9 cellular contexts compared by ENCODE assay signal in the genomic region with DNA sequence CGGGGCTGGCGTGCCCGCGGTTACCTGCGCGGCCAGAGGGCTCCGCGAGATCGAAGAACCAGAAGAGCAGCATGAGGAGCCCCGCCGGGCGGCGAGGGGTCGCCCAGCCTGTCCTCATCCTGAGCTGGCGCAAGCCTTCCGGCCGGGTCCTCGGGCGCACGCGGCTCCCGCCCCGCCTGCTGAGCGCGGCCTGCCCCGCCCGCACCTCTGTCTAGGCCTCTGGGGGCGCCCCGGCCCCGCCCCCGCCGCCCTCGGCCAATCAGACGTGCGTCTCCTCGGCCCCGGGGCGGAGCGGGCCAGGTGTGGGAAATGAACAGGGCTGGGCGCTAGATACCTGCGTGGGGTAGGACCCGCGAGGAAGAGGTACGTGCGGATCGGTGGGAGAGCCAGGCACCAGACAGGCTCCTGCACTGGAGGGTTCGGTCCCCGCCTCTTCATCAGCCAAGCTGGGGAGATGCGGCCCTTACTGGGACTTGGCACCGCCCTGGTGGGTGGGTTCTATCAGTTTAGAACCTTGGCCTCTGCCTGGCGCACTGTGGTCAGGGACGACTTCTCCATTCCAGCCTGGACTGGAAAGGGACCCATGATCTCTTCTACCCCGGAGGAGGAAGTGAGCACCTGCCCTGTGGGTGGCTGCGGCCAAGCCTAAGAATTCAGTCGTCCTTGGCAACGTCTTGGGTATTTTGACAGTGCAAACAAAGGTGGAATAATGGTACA. TPM values are rescaled to one million over a fixed set of nuclear protein-coding genes. Genes with fewer than 3 reads are reported as not detected.
DNase-seq lines count a peak whose midpoint lies in the region; ATAC-seq and TF ChIP-seq lines count a peak whose summit lies in the region.
"Had no signal": no experiment of that assay in that cellular context is flagged by ENCODE, and none has a peak within 500 bp of the region (broad histone marks: within the 10 kb centered on the region; RNA-seq: fewer than 3 reads in every experiment).

LY75 (minus strand) TSS at position 192 of the 717 bp plus-strand sequence.

- H3K4me1 ChIP-seq in Karpas-422 (ENCODE audit: low read length) = no peaks in the 10 kb centered on the region
- H3K4me1 ChIP-seq in endodermal cell (ENCODE audit: control insufficient read depth, insufficient read depth, low read length) = no peaks in the 10 kb centered on the region
- no peaks in the 10 kb centered on the region for H3K4me1 ChIP-seq in muscle layer of colon (ENCODE audit: insufficient read depth, low read length)

- H2AFZ ChIP-seq in Karpas-422 (ENCODE audit: low read length) = no peak within 1 kb of the TSS

- no peaks in the 10 kb centered on the region for H3K9me2 ChIP-seq in Karpas-422 (replicated peaks; ENCODE audit: insufficient read depth, low read length)

- H3K36me3 ChIP-seq in Karpas-422 (ENCODE audit: insufficient read depth, low read length) (no peaks in the 10 kb centered on the region), endodermal cell (ENCODE audit: control insufficient read depth, insufficient read depth, low read length) (no peaks in the 10 kb centered on the region), muscle layer of colon (ENCODE audit: insufficient read depth, low read length) (no peaks in the 10 kb centered on the region)

- H3K4me3 Mint-ChIP-seq in activated CD4-positive, alpha-beta memory T cell treated with anti-CD3 and anti-CD28 coated beads for 36 hours = peak within 1 kb of the TSS; percentile 91
- H3K4me3 Mint-ChIP-seq in endodermal cell = peak within 1 kb of the TSS; percentile 57

- no peak within 1 kb of the TSS for H3K9ac ChIP-seq in Karpas-422 (ENCODE audit: low read length)
- no peak within 1 kb of the TSS for H3K9ac ChIP-seq in endodermal cell (ENCODE audit: extremely low read depth, low read length, poor library complexity, severe bottlenecking)
- no peak within 1 kb of the TSS for H3K9ac ChIP-seq in muscle layer of colon (ENCODE audit: low read length)

- H3K27ac Mint-ChIP-seq in activated CD4-positive, alpha-beta memory T cell treated with anti-CD3 and anti-CD28 coated beads for 36 hours = peak within 1 kb of the TSS; percentile 92
- H3K27ac Mint-ChIP-seq in endodermal cell = no peak within 1 kb of the TSS

- POLR2A ChIA-PET in activated CD4-positive, alpha-beta memory T cell treated with anti-CD3 and anti-CD28 coated beads for 36 hours (lab: Charles Lee) = interaction anchor here (0.7 to 4.7 kb wide), 5 partner anchors 9 to 193 kb away, joined by 3 to 37 read pairs (median 9); no protein-coding TSS in a partner anchor

- intact Hi-C loops in activated CD4-positive, alpha-beta memory T cell treated with anti-CD3 and anti-CD28 coated beads for 36 hours (cut with micrococcal nuclease) = loop anchor here (1.0 to 10.0 kb wide), 11 partner anchors 16 to 620 kb away; partner anchors contain the start of genes CD302, MARCHF7, RBMS1 and WDSUB1

- H3K36me3 Mint-ChIP-seq in activated CD4-positive, alpha-beta memory T cell treated with anti-CD3 and anti-CD28 coated beads for 36 hours = peaks cover 28% of the 10 kb centered on the region
- no peaks in the 10 kb centered on the region for H3K36me3 Mint-ChIP-seq in endodermal cell (ENCODE audit: low read depth)

- H3K9me3 ChIP-seq in Karpas-422 (ENCODE audit: low read length) (no peaks in the 10 kb centered on the region), endodermal cell (ENCODE audit: control insufficient read depth, low read length) (no peaks in the 10 kb centered on the region), muscle layer of colon (ENCODE audit: low read length) (no peaks in the 10 kb centered on the region)

- TF ChIP-seq CTCF in endodermal cell (conservative IDR thresholded peaks at IDR 0.05) = peak; percentile 33

- H3K4me2 ChIP-seq in Karpas-422 (ENCODE audit: low read depth, low read length, poor library complexity, severe bottlenecking) = peak within 1 kb of the TSS; percentile 6

- ATAC-seq in GM21528 (IDR thresholded peaks at IDR 0.05; ENCODE audit: low FRiP score, unreplicated experiment) = peak; percentile 88

- peak; percentile 77 for DNase-seq in ELF-1 (ENCODE audit: low read depth, low spot score)
- no peak for DNase-seq in Karpas-422
- DNase-seq in activated CD4-positive, alpha-beta memory T cell treated with anti-CD3 and anti-CD28 coated beads for 36 hours = peak; percentile 88
- DNase-seq in endodermal cell = peak; percentile 93
- DNase-seq in stimulated activated CD8-positive, alpha-beta memory T cell treated with anti-CD3 and anti-CD28 coated beads, Interleukin-7, amount 100 ng/mL, for 24 hours (ENCODE audit: low read depth) = peak; percentile 47
- no peak for DNase-seq in DMS79 (lab: John Stamatoyannopoulos, UW)

- H3K9me3 Mint-ChIP-seq in activated CD4-positive, alpha-beta memory T cell treated with anti-CD3 and anti-CD28 coated beads for 36 hours = no peaks in the 10 kb centered on the region
- H3K9me3 Mint-ChIP-seq in endodermal cell = no peaks in the 10 kb centered on the region

- WGBS in endodermal cell (ENCODE audit: insufficient coverage in 1 of 2, insufficient read length in 1 of 2), 2 experiments = 72 to 81% methylated on average over 15 to 56 of the region's 56 CpGs

- no peaks in the 10 kb centered on the region for H4K20me1 ChIP-seq in Karpas-422 (ENCODE audit: insufficient read depth, low read depth, low read length)

- H3K27me3 ChIP-seq in Karpas-422 (ENCODE audit: low read length) = 0 out of 2 replicates have a peak, but pooled peaks cover 2% of the 10 kb centered on the region
- peaks cover 36% of the 10 kb centered on the region for H3K27me3 ChIP-seq in endodermal cell (ENCODE audit: control insufficient read depth, insufficient read depth, low read length, poor library complexity, severe bottlenecking)
- peaks cover 5 to 14% of the 10 kb centered on the region in 2 donors for H3K27me3 ChIP-seq in muscle layer of colon (ENCODE audit: control insufficient read depth in 1 of 2, insufficient read depth in 2 of 2, low read length in 2 of 2)

- peak within 1 kb of the TSS; percentile 19; the same call in 1 of the 2 replicates for H3K4me3 ChIP-seq in Karpas-422 (ENCODE audit: low read length)
- no peak within 1 kb of the TSS for H3K4me3 ChIP-seq in endodermal cell (ENCODE audit: low read length)
- peak within 1 kb of the TSS; percentile 29 to 32 for H3K4me3 ChIP-seq in muscle layer of colon (ENCODE audit: low read depth in 1 of 2, low read length in 2 of 2)

- H3K27me3 Mint-ChIP-seq in activated CD4-positive, alpha-beta memory T cell treated with anti-CD3 and anti-CD28 coated beads for 36 hours = no peaks in the 10 kb centered on the region
- H3K27me3 Mint-ChIP-seq in endodermal cell (ENCODE audit: insufficient read depth) = peaks cover 60% of the 10 kb centered on the region

- H3K4me1 Mint-ChIP-seq in activated CD4-positive, alpha-beta memory T cell treated with anti-CD3 and anti-CD28 coated beads for 36 hours (ENCODE audit: low read depth) = peaks cover 68% of the 10 kb centered on the region
- no peaks in the 10 kb centered on the region for H3K4me1 Mint-ChIP-seq in endodermal cell

- H3K27ac ChIP-seq in Karpas-422 (ENCODE audit: low read length) (no peak within 1 kb of the TSS), endodermal cell (ENCODE audit: low read depth, low read length) (no peak within 1 kb of the TSS), muscle layer of colon (ENCODE audit: low read depth, low read length) (no peak within 1 kb of the TSS)
- H3K27ac ChIP-seq: VCaP had no signal

- H3K79me2 ChIP-seq in Karpas-422 (ENCODE audit: low read length) = no peaks in the 10 kb centered on the region

- CTCF ChIA-PET in activated CD4-positive, alpha-beta memory T cell treated with anti-CD3 and anti-CD28 coated beads for 36 hours (lab: Charles Lee) = interaction anchor here (0.8 to 5.4 kb wide), 4 partner anchors 9 to 26 kb away, joined by 3 to 29 read pairs (median 4); no protein-coding TSS in a partner anchor

RNA-seq across cellular contexts. Expression of gene LY75, which starts in this region (rescaled TPM):
- not detected in 2 replicates for total RNA-seq in Karpas-422 (2014; rRNA removed; shearing (Covaris generic); ENCODE audit: low replicate concordance)
- total RNA-seq in activated CD4-positive, alpha-beta memory T cell treated with anti-CD3 and anti-CD28 coated beads for 36 hours = 10 to 100 TPM; 65.0 to 66.5 TPM
- 1 to 10 TPM; 1.5 to 1.9 TPM for total RNA-seq in endodermal cell
- polyA plus RNA-seq in endodermal cell (2013, experiment 1 of 2) = 0.18 TPM
- not detected for polyA plus RNA-seq in endodermal cell (2013, experiment 2 of 2)

Comparison
In these comparisons a context has a peak if more than half of its experiments do, and no peak if none do; other contexts are left out.
1. RNA of gene LY75 (total RNA-seq): 65.0 to 66.5 TPM in activated CD4-positive, alpha-beta memory T cell treated with anti-CD3 and anti-CD28 coated beads for 36 hours; 1.5 to 1.9 TPM in endodermal cell and not detected in Karpas-422; every median in the first group is over 10 times any median in the second.
2. DNase-seq: peak in ELF-1 (single experiment), activated CD4-positive, alpha-beta memory T cell treated with anti-CD3 and anti-CD28 coated beads for 36 hours (single experiment), endodermal cell (single experiment) and stimulated activated CD8-positive, alpha-beta memory T cell treated with anti-CD3 and anti-CD28 coated beads, Interleukin-7, amount 100 ng/mL, for 24 hours (single experiment); none in Karpas-422 (single experiment) and DMS79 (single experiment).